24 cellular contexts compared by ENCODE assay signal in genomic region chr1:202689493-202690342, GRCh38. TPM values are rescaled to one million over a fixed set of nuclear protein-coding genes. Genes with fewer than 3 reads are reported as not detected.
DNase-seq lines count a peak whose midpoint lies in the region; ATAC-seq, FAIRE-seq and TF ChIP-seq lines count a peak whose summit lies in the region.
"Had no signal": no experiment of that assay in that cellular context is flagged by ENCODE, and none has a peak within 500 bp of the region (broad histone marks: within the 10 kb centered on the region; RNA-seq: fewer than 3 reads in every experiment).

No MANE protein-coding gene starts in this region.

- TF ChIP-seq EP300 in SK-N-SH (IDR thresholded peaks at IDR 0.05; ENCODE audit: borderline replicate concordance in 1 of 2, low read depth in 1 of 2, low read length in 1 of 2): no peak

- H3K9me2 ChIP-seq in SK-N-SH (no peaks in the 10 kb centered on the region), HCT116 (ENCODE audit: insufficient read depth) (no peaks in the 10 kb centered on the region)

- RAD21 ChIA-PET in HCT116 (lab: Charles Lee; ENCODE audit: low non-redundant PET in 1 of 2, low total read pairs in 2 of 2, uncharacterized antibody in 2 of 2, unreplicated experiment in 2 of 2): no interaction called here

- TF ChIP-seq POLR2A in HCT116 (IDR thresholded peaks at IDR 0.05; ENCODE audit: borderline replicate concordance, extremely low read depth, insufficient read depth, insufficient read length): no peak

- H3K27ac ChIP-seq in SK-N-SH (ENCODE audit: low read depth in 2 of 2, low read length in 1 of 2): no peak overlapping the region
- no peak overlapping the region for H3K27ac ChIP-seq in HCT116 (ENCODE audit: low read depth, low read length)
- no peak overlapping the region for H3K27ac ChIP-seq in RWPE2 (ENCODE audit: poor library complexity, severe bottlenecking)
- H3K27ac ChIP-seq in osteoblast (ENCODE audit: low read depth, low read length): no peak overlapping the region
- no peak overlapping the region for H3K27ac ChIP-seq in pancreas

- H3K27me3 ChIP-seq in SK-N-SH (ENCODE audit: insufficient read depth): peaks cover 21% of the 10 kb centered on the region
- H3K27me3 ChIP-seq in HCT116 (ENCODE audit: insufficient read depth, low read length): peaks cover 77% of the 10 kb centered on the region
- peaks cover 6% of the 10 kb centered on the region for H3K27me3 ChIP-seq in RWPE2 (ENCODE audit: insufficient read depth, poor library complexity, severe bottlenecking)
- H3K27me3 ChIP-seq in osteoblast (ENCODE audit: insufficient read depth, low read length): peaks cover 25% of the 10 kb centered on the region
- H3K27me3 ChIP-seq in pancreas: no peaks in the 10 kb centered on the region

- ATAC-seq in SK-N-SH treated with all-trans-retinoic acid at 6 μM for 48 hours (no peak), HCT116 (no peak), RWPE2 (ENCODE audit: low read depth) (peak; percentile 61; the same call in 1 of the 3 replicates), pancreas (no peak)

- DNase-seq in SK-N-SH: no peak
- no peak for DNase-seq in HCT116 (ENCODE audit: low read depth, low spot score)
- no peak for DNase-seq in RWPE2 (ENCODE audit: low spot score)
- peak; percentile 45 for DNase-seq in kidney tubule cell (ENCODE audit: low spot score)
- no peak for DNase-seq in osteoblast (ENCODE audit: insufficient read length, low spot score, missing footprints)
- no peak for DNase-seq in NCI-H524 treated with DMSO at 0.1 percent for 48 hours (lab: John Stamatoyannopoulos, UW)
- DNase-seq in pancreas: no peak
- DNase-seq: 8988T; CD4-positive, CD25-positive, alpha-beta regulatory T cell; H7; HFFc6; NCI-H1092; NCI-H1417 treated with DMSO at 0.1 percent for 48 hours; NCI-H1694 treated with DMSO at 0.1 percent for 48 hours; NCI-H2081; NCI-H2227 treated with DMSO at 0.1 percent for 48 hours; Right ventricle myocardium superior; SW 1271 had no signal

- no peak overlapping the region for H2AFZ ChIP-seq in SK-N-SH (ENCODE audit: low read depth)
- no peak overlapping the region for H2AFZ ChIP-seq in HCT116 (ENCODE audit: low read depth, low read length, poor library complexity, severe bottlenecking)
- H2AFZ ChIP-seq in osteoblast (ENCODE audit: low read length): no peak overlapping the region

- H3K4me3 ChIP-seq in SK-N-SH (ENCODE audit: low read depth in 2 of 2, low read length in 1 of 2) (no peak overlapping the region), HCT116 (replicated peaks in 1 of 2; ENCODE audit: low read depth in 1 of 2, low read length in 2 of 2) (no peak overlapping the region), RWPE2 (ENCODE audit: severe bottlenecking) (no peak overlapping the region), osteoblast (ENCODE audit: insufficient read depth, low read length) (no peak overlapping the region), pancreas (no peak overlapping the region)

- H3K79me2 ChIP-seq in SK-N-SH (ENCODE audit: insufficient read depth) (no peaks in the 10 kb centered on the region), HCT116 (ENCODE audit: insufficient read depth, low read length) (no peaks in the 10 kb centered on the region), osteoblast (ENCODE audit: insufficient read depth, low read length) (no peaks in the 10 kb centered on the region)

- POLR2A ChIA-PET in SK-N-SH (lab: Yijun Ruan, JAX): no interaction called here
- POLR2A ChIA-PET in HCT116 (lab: Charles Lee): no interaction called here

- H4K20me1 ChIP-seq in SK-N-SH (ENCODE audit: insufficient read depth): no peaks in the 10 kb centered on the region
- H4K20me1 ChIP-seq in HCT116 (ENCODE audit: insufficient read depth): 0 out of 2 replicates have a peak, but pooled peaks cover 3% of the 10 kb centered on the region
- no peaks in the 10 kb centered on the region for H4K20me1 ChIP-seq in osteoblast (ENCODE audit: insufficient read depth, low read length)

- H3F3A ChIP-seq in SK-N-SH (replicated peaks; ENCODE audit: insufficient read depth): no peaks in the 10 kb centered on the region

- no TSS peak for BruUV-seq in HCT116 (replicated peaks; lab: Mats Ljungman, UMichigan)

- H3K4me1 ChIP-seq in SK-N-SH (ENCODE audit: control insufficient read depth in 1 of 2, insufficient read depth in 2 of 2, low read depth in 1 of 2, low read length in 1 of 2) (peaks cover 0 to 10% of the 10 kb centered on the region in 2 experiments; a peak in 1 of 4 replicates), HCT116 (ENCODE audit: control insufficient read depth in 1 of 2, insufficient read depth in 2 of 2, low read length in 2 of 2) (peaks cover 2 to 4% of the 10 kb centered on the region in 2 experiments; a peak in 3 of 4 replicates), RWPE2 (ENCODE audit: insufficient read depth, poor library complexity, severe bottlenecking) (no peaks in the 10 kb centered on the region), osteoblast (ENCODE audit: insufficient read depth, low read length) (peaks cover 6% of the 10 kb centered on the region), pancreas (no peaks in the 10 kb centered on the region)

- CTCF ChIA-PET in SK-N-SH (lab: Yijun Ruan, JAX): interaction anchor here (1.4 to 1.7 kb wide), 2 partner anchors 11 to 19 kb away, joined by 3 to 5 read pairs; no protein-coding TSS in a partner anchor
- CTCF ChIA-PET in HCT116 (lab: Charles Lee): no interaction called here

- TF ChIP-seq CTCF in SK-N-SH (IDR thresholded peaks at IDR 0.05) (no peak), HCT116 (IDR thresholded peaks at IDR 0.05 in 2 of 3, conservative IDR thresholded peaks at IDR 0.05 in 1 of 3; ENCODE audit: borderline replicate concordance in 1 of 3, insufficient read depth in 1 of 3, low read depth in 2 of 3, low read length in 2 of 3) (no peak), RWPE2 (IDR thresholded peaks at IDR 0.05; ENCODE audit: poor library complexity, severe bottlenecking) (no peak), osteoblast (IDR thresholded peaks at IDR 0.05; ENCODE audit: extremely low read depth, low read depth, low read length) (no peak), pancreas (IDR thresholded peaks at IDR 0.05) (no peak)

- H3K36me3 ChIP-seq in SK-N-SH (replicated peaks in 1 of 2; ENCODE audit: control insufficient read depth in 1 of 2, insufficient read depth in 2 of 2, low read length in 1 of 2) (no peaks in the 10 kb centered on the region), HCT116 (ENCODE audit: control insufficient read depth in 1 of 2, insufficient read depth in 2 of 2, low read length in 2 of 2) (no peaks in the 10 kb centered on the region), RWPE2 (ENCODE audit: low read depth) (no peaks in the 10 kb centered on the region), osteoblast (ENCODE audit: insufficient read depth, low read length) (no peaks in the 10 kb centered on the region), pancreas (no peaks in the 10 kb centered on the region)

- no peak for FAIRE-seq in pancreas (lab: Jason Lieb, UNC)
- FAIRE-seq: D721Med, GM19239 had no signal

- WGBS in SK-N-SH (ENCODE audit: low lambda C conversion rate): 47% methylated on average over 9 of the region's 9 CpGs
- 44 to 57% methylated on average over 9 of the region's 9 CpGs for WGBS in pancreas, 2 donors

- H3K9ac ChIP-seq in SK-N-SH (no peak overlapping the region), HCT116 (ENCODE audit: low read length) (no peak overlapping the region)

- no peaks in the 10 kb centered on the region for H3K9me3 ChIP-seq in SK-N-SH
- no peaks in the 10 kb centered on the region for H3K9me3 ChIP-seq in HCT116 (ENCODE audit: control insufficient read depth in 1 of 2, insufficient read depth in 1 of 2, low read depth in 1 of 2, low read length in 2 of 2)
- no peaks in the 10 kb centered on the region for H3K9me3 ChIP-seq in RWPE2 (ENCODE audit: severe bottlenecking)
- H3K9me3 ChIP-seq in osteoblast (ENCODE audit: low read depth, low read length): no peaks in the 10 kb centered on the region
- H3K9me3 ChIP-seq in pancreas: no peaks in the 10 kb centered on the region

- intact Hi-C loops in HCT116 (cut with micrococcal nuclease): no loop called here
- intact Hi-C loops in pancreas (cut with DNase I): no loop called here

- H3K4me2 ChIP-seq in SK-N-SH (no peak overlapping the region), HCT116 (ENCODE audit: low read length) (no peak overlapping the region), osteoblast (ENCODE audit: insufficient read depth, low read length) (no peak overlapping the region)

- TF ChIP-seq RAD21 in SK-N-SH (IDR thresholded peaks at IDR 0.05; ENCODE audit: low read length) (no peak), HCT116 (IDR thresholded peaks at IDR 0.05; ENCODE audit: low read depth) (no peak)

TF ChIP-seq in SK-N-SH treated with all-trans-retinoic acid at 6 μM for 48 hours, 23 proteins besides CTCF, POLR2A, EP300 and RAD21 (continues in another document):
- TF ChIP-seq OSR1 (CRISPR knock-in tag; IDR thresholded peaks at IDR 0.05) (no peak), ZNF70 (CRISPR knock-in tag; IDR thresholded peaks at IDR 0.05) (no peak), TCF4 (CRISPR knock-in tag; IDR thresholded peaks at IDR 0.05; ENCODE audit: borderline replicate concordance) (no peak)

TF ChIP-seq in HCT116, 20 proteins besides CTCF, POLR2A, EP300 and RAD21 (continues in another document):
- no peak for TF ChIP-seq ELF1 (IDR thresholded peaks at IDR 0.05; ENCODE audit: borderline replicate concordance, low read depth)
- no peak for TF ChIP-seq CEBPB (IDR thresholded peaks at IDR 0.05; ENCODE audit: low read depth)
- TF ChIP-seq MAX (IDR thresholded peaks at IDR 0.05): no peak
- TF ChIP-seq YY1 (IDR thresholded peaks at IDR 0.05; ENCODE audit: extremely low read depth, insufficient replicate concordance, low read depth, low read length): no peak
- TF ChIP-seq EGR1 (IDR thresholded peaks at IDR 0.05; ENCODE audit: low read depth): no peak
- no peak for TF ChIP-seq ZNF274 (IDR thresholded peaks at IDR 0.05; ENCODE audit: low read depth, low read length)
- TF ChIP-seq EZH2 (IDR thresholded peaks at IDR 0.05): no peak
- no peak for TF ChIP-seq SP1 (IDR thresholded peaks at IDR 0.05; ENCODE audit: low read depth)

RNA-seq across cellular contexts. Expression of gene SYT2, which starts 20.5 kb away (rescaled TPM):
- polyA plus RNA-seq in SK-N-SH (2012; rRNA removed) (0.03 and 0.05 TPM in 2 replicates), pancreas (under 1 TPM; under 0.01 to 0.02 TPM)
- polyA plus RNA-seq in SK-N-SH (2012; cell fraction: cytosol; rRNA removed): 0.03 and 0.04 TPM in 2 replicates
- polyA plus RNA-seq in SK-N-SH (2012; cell fraction: nucleus; rRNA removed): 0.05 and 0.06 TPM in 2 replicates
- total RNA-seq in HCT116 (2021; ENCODE audit: unreplicated experiment) (not detected), osteoblast (under 0.01 TPM in 1 of 2 replicates, not detected in the other), pancreas (under 1 TPM in 2 of 6 donors, not detected in 4; 0.03 TPM)
- 0.01 TPM in 2 replicates for polyA plus RNA-seq in HCT116 (2012)
- total RNA-seq: CD4-positive, CD25-positive, alpha-beta regulatory T cell; NCI-H460; Right ventricle myocardium superior had no signal
- polyA plus RNA-seq: BJ, IgD-negative memory B cell had no signal
